In genomic region chr1:23743287-23744052, GRCh38 we compare ENCODE assay signal across 2 cellular contexts.
TF ChIP-seq lines count a peak whose summit lies in the region.

Gene ELOA (plus strand): TSS chr1:23743471. CDS start chr1:23743504, 33 bp downstream.

TF ChIP-seq in IMR-90, 13 proteins besides CTCF, POLR2A, EP300 and RAD21:
- TF ChIP-seq MAFK (IDR thresholded peaks at IDR 0.05; ENCODE audit: low read depth, low read length) (no peak), CEBPB (IDR thresholded peaks at IDR 0.05; ENCODE audit: low read depth, low read length) (no peak), MAZ (IDR thresholded peaks at IDR 0.05; ENCODE audit: borderline replicate concordance, low read depth, low read length) (peak; percentile 36; the same call in 1 of the 2 replicates), MXI1 (IDR thresholded peaks at IDR 0.05; ENCODE audit: borderline replicate concordance, low read depth, low read length) (peak; percentile 90; the same call in 1 of the 2 replicates)
TF ChIP-seq in IMR-90: peak in this region for 2.

TF ChIP-seq in SK-N-SH, 30 proteins besides CTCF, POLR2A, EP300 and RAD21:
- no peak for TF ChIP-seq MEF2A (IDR thresholded peaks at IDR 0.05; ENCODE audit: borderline replicate concordance, low read depth)
- no peak for TF ChIP-seq RXRA (IDR thresholded peaks at IDR 0.05; ENCODE audit: borderline replicate concordance, low read depth)
- no peak for TF ChIP-seq NRF1 (IDR thresholded peaks at IDR 0.05; ENCODE audit: low read depth, low read length)
- TF ChIP-seq POLR2AphosphoS5 (IDR thresholded peaks at IDR 0.05; ENCODE audit: low read depth, low read length): peak; percentile 83
- no peak for TF ChIP-seq EZH2phosphoT487 (IDR thresholded peaks at IDR 0.05; ENCODE audit: borderline replicate concordance, low read depth)
- TF ChIP-seq ELF1 (IDR thresholded peaks at IDR 0.05): peak; percentile 38; the same call in 1 of the 2 replicates
- TF ChIP-seq YY1 (IDR thresholded peaks at IDR 0.05; ENCODE audit: low read depth): peak; percentile 90
- TF ChIP-seq JUND (IDR thresholded peaks at IDR 0.05): no peak
- TF ChIP-seq CHD2 (IDR thresholded peaks at IDR 0.05; ENCODE audit: low read length, partially characterized antibody): no peak
- TF ChIP-seq RCOR1 (IDR thresholded peaks at IDR 0.05; ENCODE audit: low read length): 0 out of 2 replicates have a peak, but pooled peaks have one; percentile 3
- no peak for TF ChIP-seq TCF12 (IDR thresholded peaks at IDR 0.05)
- TF ChIP-seq PBX3 (IDR thresholded peaks at IDR 0.05): no peak
- no peak for TF ChIP-seq NFIC (IDR thresholded peaks at IDR 0.05; ENCODE audit: borderline replicate concordance)
- peak; percentile 77 for TF ChIP-seq MXI1 (IDR thresholded peaks at IDR 0.05; ENCODE audit: low read depth, low read length)
- TF ChIP-seq IRF3 (IDR thresholded peaks at IDR 0.05; ENCODE audit: low read depth, low read length): no peak
- peak; percentile 39 for TF ChIP-seq MAX (IDR thresholded peaks at IDR 0.05; ENCODE audit: low read depth)
- TF ChIP-seq RFX5 (IDR thresholded peaks at IDR 0.05; ENCODE audit: low read length): no peak
- TF ChIP-seq TEAD4 (IDR thresholded peaks at IDR 0.05; ENCODE audit: borderline replicate concordance, insufficient read depth): no peak
- no peak for TF ChIP-seq FOSL2 (IDR thresholded peaks at IDR 0.05; ENCODE audit: borderline replicate concordance, low read depth)
- TF ChIP-seq USF2 (IDR thresholded peaks at IDR 0.05; ENCODE audit: borderline replicate concordance, low read depth, low read length): no peak
- peak; percentile 83 for TF ChIP-seq TAF1 (IDR thresholded peaks at IDR 0.05; ENCODE audit: borderline replicate concordance, low read depth, low read length)
- TF ChIP-seq GATA2 (CRISPR knock-in tag; IDR thresholded peaks at IDR 0.05): no peak
- peak; percentile 87 for TF ChIP-seq GABPA (IDR thresholded peaks at IDR 0.05; ENCODE audit: low read depth)
- no peak for TF ChIP-seq FOXM1 (IDR thresholded peaks at IDR 0.05; ENCODE audit: low read depth)
- TF ChIP-seq SMC3 (IDR thresholded peaks at IDR 0.05; ENCODE audit: low read depth, low read length): no peak
- TF ChIP-seq REST (IDR thresholded peaks at IDR 0.05; ENCODE audit: low read depth, low read length): no peak
- TF ChIP-seq FOXJ3 (CRISPR knock-in tag; IDR thresholded peaks at IDR 0.05): no peak
- TF ChIP-seq SIN3A (IDR thresholded peaks at IDR 0.05; ENCODE audit: borderline replicate concordance, low read depth, low read length): peak; percentile 56; the same call in 1 of the 2 replicates
